Comparison of ENCODE assay signal across 1 cellular context in genomic region chr19:8209111-8209964, GRCh38.
TF ChIP-seq lines count a peak whose summit lies in the region.

A gene with protein sequence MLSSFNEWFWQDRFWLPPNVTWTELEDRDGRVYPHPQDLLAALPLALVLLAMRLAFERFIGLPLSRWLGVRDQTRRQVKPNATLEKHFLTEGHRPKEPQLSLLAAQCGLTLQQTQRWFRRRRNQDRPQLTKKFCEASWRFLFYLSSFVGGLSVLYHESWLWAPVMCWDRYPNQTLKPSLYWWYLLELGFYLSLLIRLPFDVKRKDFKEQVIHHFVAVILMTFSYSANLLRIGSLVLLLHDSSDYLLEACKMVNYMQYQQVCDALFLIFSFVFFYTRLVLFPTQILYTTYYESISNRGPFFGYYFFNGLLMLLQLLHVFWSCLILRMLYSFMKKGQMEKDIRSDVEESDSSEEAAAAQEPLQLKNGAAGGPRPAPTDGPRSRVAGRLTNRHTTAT (plus strand): TSS chr19:8209370. CDS start chr19:8251077, 41,707 bp downstream.

TF ChIP-seq in GM12878, 131 proteins besides CTCF, POLR2A, EP300 and RAD21 (continued from another document and continues in another):
- TF ChIP-seq, protein P1, sequence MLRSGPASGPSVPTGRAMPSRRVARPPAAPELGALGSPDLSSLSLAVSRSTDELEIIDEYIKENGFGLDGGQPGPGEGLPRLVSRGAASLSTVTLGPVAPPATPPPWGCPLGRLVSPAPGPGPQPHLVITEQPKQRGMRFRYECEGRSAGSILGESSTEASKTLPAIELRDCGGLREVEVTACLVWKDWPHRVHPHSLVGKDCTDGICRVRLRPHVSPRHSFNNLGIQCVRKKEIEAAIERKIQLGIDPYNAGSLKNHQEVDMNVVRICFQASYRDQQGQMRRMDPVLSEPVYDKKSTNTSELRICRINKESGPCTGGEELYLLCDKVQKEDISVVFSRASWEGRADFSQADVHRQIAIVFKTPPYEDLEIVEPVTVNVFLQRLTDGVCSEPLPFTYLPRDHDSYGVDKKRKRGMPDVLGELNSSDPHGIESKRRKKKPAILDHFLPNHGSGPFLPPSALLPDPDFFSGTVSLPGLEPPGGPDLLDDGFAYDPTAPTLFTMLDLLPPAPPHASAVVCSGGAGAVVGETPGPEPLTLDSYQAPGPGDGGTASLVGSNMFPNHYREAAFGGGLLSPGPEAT (IDR thresholded peaks at IDR 0.05; ENCODE audit: low read depth), result peak; percentile 56
- peak; percentile 41 for TF ChIP-seq MEF2B (IDR thresholded peaks at IDR 0.05; ENCODE audit: partially characterized antibody, poor library complexity, severe bottlenecking)
- TF ChIP-seq, protein P2, sequence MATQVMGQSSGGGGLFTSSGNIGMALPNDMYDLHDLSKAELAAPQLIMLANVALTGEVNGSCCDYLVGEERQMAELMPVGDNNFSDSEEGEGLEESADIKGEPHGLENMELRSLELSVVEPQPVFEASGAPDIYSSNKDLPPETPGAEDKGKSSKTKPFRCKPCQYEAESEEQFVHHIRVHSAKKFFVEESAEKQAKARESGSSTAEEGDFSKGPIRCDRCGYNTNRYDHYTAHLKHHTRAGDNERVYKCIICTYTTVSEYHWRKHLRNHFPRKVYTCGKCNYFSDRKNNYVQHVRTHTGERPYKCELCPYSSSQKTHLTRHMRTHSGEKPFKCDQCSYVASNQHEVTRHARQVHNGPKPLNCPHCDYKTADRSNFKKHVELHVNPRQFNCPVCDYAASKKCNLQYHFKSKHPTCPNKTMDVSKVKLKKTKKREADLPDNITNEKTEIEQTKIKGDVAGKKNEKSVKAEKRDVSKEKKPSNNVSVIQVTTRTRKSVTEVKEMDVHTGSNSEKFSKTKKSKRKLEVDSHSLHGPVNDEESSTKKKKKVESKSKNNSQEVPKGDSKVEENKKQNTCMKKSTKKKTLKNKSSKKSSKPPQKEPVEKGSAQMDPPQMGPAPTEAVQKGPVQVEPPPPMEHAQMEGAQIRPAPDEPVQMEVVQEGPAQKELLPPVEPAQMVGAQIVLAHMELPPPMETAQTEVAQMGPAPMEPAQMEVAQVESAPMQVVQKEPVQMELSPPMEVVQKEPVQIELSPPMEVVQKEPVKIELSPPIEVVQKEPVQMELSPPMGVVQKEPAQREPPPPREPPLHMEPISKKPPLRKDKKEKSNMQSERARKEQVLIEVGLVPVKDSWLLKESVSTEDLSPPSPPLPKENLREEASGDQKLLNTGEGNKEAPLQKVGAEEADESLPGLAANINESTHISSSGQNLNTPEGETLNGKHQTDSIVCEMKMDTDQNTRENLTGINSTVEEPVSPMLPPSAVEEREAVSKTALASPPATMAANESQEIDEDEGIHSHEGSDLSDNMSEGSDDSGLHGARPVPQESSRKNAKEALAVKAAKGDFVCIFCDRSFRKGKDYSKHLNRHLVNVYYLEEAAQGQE (IDR thresholded peaks at IDR 0.05; ENCODE audit: low read depth, low read length), result no peak
- no peak; the same call in 1 of the 2 replicates for TF ChIP-seq SMAD5 (IDR thresholded peaks at IDR 0.05; ENCODE audit: low read depth)
- TF ChIP-seq NR2C2 (IDR thresholded peaks at IDR 0.05; ENCODE audit: borderline replicate concordance, control insufficient read depth, insufficient read length, low read depth), result no peak
- peak; percentile 74; the same call in 1 of the 2 replicates for TF ChIP-seq SIN3A (IDR thresholded peaks at IDR 0.05; ENCODE audit: low read depth, low read length)
- TF ChIP-seq NR2F1 (conservative IDR thresholded peaks at IDR 0.05), result peak; percentile 71; the same call in 1 of the 2 replicates
- TF ChIP-seq HSF1 (IDR thresholded peaks at IDR 0.05; ENCODE audit: low read depth, low read length), result no peak
- no peak for TF ChIP-seq FOXM1 (IDR thresholded peaks at IDR 0.05; ENCODE audit: low read depth, low read length)
- TF ChIP-seq USF2 (IDR thresholded peaks at IDR 0.05; ENCODE audit: borderline replicate concordance, low read depth, low read length), result no peak
- peak; percentile 36 for TF ChIP-seq TCF3 (IDR thresholded peaks at IDR 0.05; ENCODE audit: borderline replicate concordance, insufficient read depth, low read depth, low read length)
- TF ChIP-seq IRF4 (IDR thresholded peaks at IDR 0.05; ENCODE audit: low read depth, low read length), result no peak
- peak; percentile 91 for TF ChIP-seq IKZF1 (conservative IDR thresholded peaks at IDR 0.05)
- peak; percentile 80 for TF ChIP-seq ZNF687 (IDR thresholded peaks at IDR 0.05)
- TF ChIP-seq CBFB (IDR thresholded peaks at IDR 0.05; ENCODE audit: low read depth), result 0 out of 2 replicates have a peak, but pooled peaks have one; percentile 30
- TF ChIP-seq, protein P3, sequence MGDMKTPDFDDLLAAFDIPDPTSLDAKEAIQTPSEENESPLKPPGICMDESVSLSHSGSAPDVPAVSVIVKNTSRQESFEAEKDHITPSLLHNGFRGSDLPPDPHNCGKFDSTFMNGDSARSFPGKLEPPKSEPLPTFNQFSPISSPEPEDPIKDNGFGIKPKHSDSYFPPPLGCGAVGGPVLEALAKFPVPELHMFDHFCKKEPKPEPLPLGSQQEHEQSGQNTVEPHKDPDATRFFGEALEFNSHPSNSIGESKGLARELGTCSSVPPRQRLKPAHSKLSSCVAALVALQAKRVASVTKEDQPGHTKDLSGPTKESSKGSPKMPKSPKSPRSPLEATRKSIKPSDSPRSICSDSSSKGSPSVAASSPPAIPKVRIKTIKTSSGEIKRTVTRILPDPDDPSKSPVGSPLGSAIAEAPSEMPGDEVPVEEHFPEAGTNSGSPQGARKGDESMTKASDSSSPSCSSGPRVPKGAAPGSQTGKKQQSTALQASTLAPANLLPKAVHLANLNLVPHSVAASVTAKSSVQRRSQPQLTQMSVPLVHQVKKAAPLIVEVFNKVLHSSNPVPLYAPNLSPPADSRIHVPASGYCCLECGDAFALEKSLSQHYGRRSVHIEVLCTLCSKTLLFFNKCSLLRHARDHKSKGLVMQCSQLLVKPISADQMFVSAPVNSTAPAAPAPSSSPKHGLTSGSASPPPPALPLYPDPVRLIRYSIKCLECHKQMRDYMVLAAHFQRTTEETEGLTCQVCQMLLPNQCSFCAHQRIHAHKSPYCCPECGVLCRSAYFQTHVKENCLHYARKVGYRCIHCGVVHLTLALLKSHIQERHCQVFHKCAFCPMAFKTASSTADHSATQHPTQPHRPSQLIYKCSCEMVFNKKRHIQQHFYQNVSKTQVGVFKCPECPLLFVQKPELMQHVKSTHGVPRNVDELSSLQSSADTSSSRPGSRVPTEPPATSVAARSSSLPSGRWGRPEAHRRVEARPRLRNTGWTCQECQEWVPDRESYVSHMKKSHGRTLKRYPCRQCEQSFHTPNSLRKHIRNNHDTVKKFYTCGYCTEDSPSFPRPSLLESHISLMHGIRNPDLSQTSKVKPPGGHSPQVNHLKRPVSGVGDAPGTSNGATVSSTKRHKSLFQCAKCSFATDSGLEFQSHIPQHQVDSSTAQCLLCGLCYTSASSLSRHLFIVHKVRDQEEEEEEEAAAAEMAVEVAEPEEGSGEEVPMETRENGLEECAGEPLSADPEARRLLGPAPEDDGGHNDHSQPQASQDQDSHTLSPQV (IDR thresholded peaks at IDR 0.05), result no peak
- no peak; the same call in 1 of the 2 replicates for TF ChIP-seq HCFC1 (IDR thresholded peaks at IDR 0.05; ENCODE audit: low read length)
- no peak for TF ChIP-seq CEBPZ (IDR thresholded peaks at IDR 0.05; ENCODE audit: low read depth, low read length)
- no peak for TF ChIP-seq NRF1 (conservative IDR thresholded peaks at IDR 0.05; ENCODE audit: low read depth, low read length)
- TF ChIP-seq POLR2AphosphoS2 (IDR thresholded peaks at IDR 0.05; ENCODE audit: low read depth, low read length), result no peak
- TF ChIP-seq BCL11A (IDR thresholded peaks at IDR 0.05; ENCODE audit: low read depth, low read length), result no peak
- TF ChIP-seq RUNX3 (IDR thresholded peaks at IDR 0.05; ENCODE audit: low read length), result peak; percentile 4; the same call in 1 of the 2 replicates
- TF ChIP-seq ATF7 (IDR thresholded peaks at IDR 0.05; ENCODE audit: low read depth), result no peak
- peak; percentile 17 to 55; a peak in 1 of 4 replicates for TF ChIP-seq IKZF2 (IDR thresholded peaks at IDR 0.05)
- TF ChIP-seq BHLHE40 (IDR thresholded peaks at IDR 0.05; ENCODE audit: borderline replicate concordance in 1 of 2, low read depth in 2 of 2, low read length in 1 of 2), result peak; percentile 54 to 74; a peak in 3 of 4 replicates
- TF ChIP-seq NBN (IDR thresholded peaks at IDR 0.05), result peak; percentile 62
- peak; percentile 78 for TF ChIP-seq BACH1 (IDR thresholded peaks at IDR 0.05; ENCODE audit: borderline replicate concordance)
- TF ChIP-seq, protein P4, sequence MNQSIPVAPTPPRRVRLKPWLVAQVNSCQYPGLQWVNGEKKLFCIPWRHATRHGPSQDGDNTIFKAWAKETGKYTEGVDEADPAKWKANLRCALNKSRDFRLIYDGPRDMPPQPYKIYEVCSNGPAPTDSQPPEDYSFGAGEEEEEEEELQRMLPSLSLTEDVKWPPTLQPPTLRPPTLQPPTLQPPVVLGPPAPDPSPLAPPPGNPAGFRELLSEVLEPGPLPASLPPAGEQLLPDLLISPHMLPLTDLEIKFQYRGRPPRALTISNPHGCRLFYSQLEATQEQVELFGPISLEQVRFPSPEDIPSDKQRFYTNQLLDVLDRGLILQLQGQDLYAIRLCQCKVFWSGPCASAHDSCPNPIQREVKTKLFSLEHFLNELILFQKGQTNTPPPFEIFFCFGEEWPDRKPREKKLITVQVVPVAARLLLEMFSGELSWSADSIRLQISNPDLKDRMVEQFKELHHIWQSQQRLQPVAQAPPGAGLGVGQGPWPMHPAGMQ (IDR thresholded peaks at IDR 0.05; ENCODE audit: borderline replicate concordance), result no peak
- TF ChIP-seq NFXL1 (IDR thresholded peaks at IDR 0.05; ENCODE audit: borderline replicate concordance), result no peak
- TF ChIP-seq ETV6 (conservative IDR thresholded peaks at IDR 0.05 in 1 of 2, IDR thresholded peaks at IDR 0.05 in 1 of 2; ENCODE audit: borderline replicate concordance in 1 of 2, low read depth in 1 of 2), result no peak
- TF ChIP-seq CHD1 (IDR thresholded peaks at IDR 0.05; ENCODE audit: low read depth, low read length), result peak; percentile 32; the same call in 1 of the 2 replicates
- TF ChIP-seq KAT2A (conservative IDR thresholded peaks at IDR 0.05; ENCODE audit: control insufficient read depth, low read depth, low read length), result no peak
- TF ChIP-seq POLR2AphosphoS5 (IDR thresholded peaks at IDR 0.05; ENCODE audit: low read length), result no peak; the same call in 1 of the 2 replicates
- no peak for TF ChIP-seq PML (IDR thresholded peaks at IDR 0.05; ENCODE audit: low read length)
- TF ChIP-seq GABPA (IDR thresholded peaks at IDR 0.05; ENCODE audit: low read depth), result no peak
